ENCODE assay signal across 8 cellular contexts in genomic region chr1:202586018-202586821, GRCh38.
DNase-seq lines count a peak whose midpoint lies in the region; ATAC-seq and TF ChIP-seq lines count a peak whose summit lies in the region.

No MANE protein-coding gene starts in this region.

- H3K27ac Mint-ChIP-seq in activated T-helper 2 cell treated with anti-CD3 and anti-CD28 coated beads, Interferon-gamma antibody, Interleukin-2, Interleukin-4, amounts not matched to agents 10 μg/mL and 5 μg/mL and 100 μg/mL, durations not matched to agents 14 hours and 24 hours and 36 hours: no peak overlapping the region

- no peaks in the 10 kb centered on the region for H3K9me3 Mint-ChIP-seq in activated T-helper 2 cell treated with anti-CD3 and anti-CD28 coated beads, Interferon-gamma antibody, Interleukin-2, Interleukin-4, amounts not matched to agents 10 μg/mL and 5 μg/mL and 100 μg/mL, durations not matched to agents 14 hours and 24 hours and 36 hours

- TF ChIP-seq POLR2A in sigmoid colon (IDR thresholded peaks at IDR 0.05): no peak

- WGBS in sigmoid colon, 2 donors: 69 to 84% methylated on average over 4 of the region's 4 CpGs

- peak overlapping the region; percentile 43 for H3K27ac ChIP-seq in fibroblast of lung (ENCODE audit: insufficient read depth, low read length)
- H3K27ac ChIP-seq in sigmoid colon: peak overlapping the region; percentile 86 to 94 (median 88)

- no peaks in the 10 kb centered on the region for H3K36me3 Mint-ChIP-seq in activated T-helper 2 cell treated with anti-CD3 and anti-CD28 coated beads, Interferon-gamma antibody, Interleukin-2, Interleukin-4, amounts not matched to agents 10 μg/mL and 5 μg/mL and 100 μg/mL, durations not matched to agents 14 hours and 24 hours and 36 hours (ENCODE audit: low read depth)

- intact Hi-C loops in sigmoid colon (cut with DNase I): no loop called here
- intact Hi-C loops in activated T-helper 2 cell treated with anti-CD3 and anti-CD28 coated beads, Interferon-gamma antibody, Interleukin-2, Interleukin-4, amounts not matched to agents 10 μg/mL and 5 μg/mL and 100 μg/mL, durations not matched to agents 14 hours and 24 hours and 36 hours (cut with micrococcal nuclease): no loop called here

- peaks cover 3% of the 10 kb centered on the region for H3K4me1 Mint-ChIP-seq in activated T-helper 2 cell treated with anti-CD3 and anti-CD28 coated beads, Interferon-gamma antibody, Interleukin-2, Interleukin-4, amounts not matched to agents 10 μg/mL and 5 μg/mL and 100 μg/mL, durations not matched to agents 14 hours and 24 hours and 36 hours (ENCODE audit: low read depth)

- no peak for TF ChIP-seq CTCF in fibroblast of lung (conservative IDR thresholded peaks at IDR 0.05 in 1 of 2, IDR thresholded peaks at IDR 0.05 in 1 of 2; ENCODE audit: low read depth in 1 of 2, low read length in 2 of 2)
- TF ChIP-seq CTCF in sigmoid colon (IDR thresholded peaks at IDR 0.05): no peak

- no peak overlapping the region for H2AFZ ChIP-seq in fibroblast of lung (ENCODE audit: low read length)

- TF ChIP-seq EP300 in sigmoid colon (IDR thresholded peaks at IDR 0.05): no peak

- H3K27me3 ChIP-seq in fibroblast of lung (ENCODE audit: control insufficient read depth, insufficient read depth, low read length) (no peaks in the 10 kb centered on the region), sigmoid colon (no peaks in the 10 kb centered on the region)

- peak overlapping the region; percentile 4 for H3K4me2 ChIP-seq in fibroblast of lung (ENCODE audit: extremely low read depth, insufficient read depth, low read length)

- no peak overlapping the region for H3K4me3 ChIP-seq in fibroblast of lung (replicated peaks in 1 of 4; ENCODE audit: control extremely low read depth in 1 of 4, insufficient read depth in 1 of 4, low read depth in 3 of 4, low read length in 4 of 4)
- H3K4me3 ChIP-seq in sigmoid colon: no peak overlapping the region

- H4K20me1 ChIP-seq in fibroblast of lung (ENCODE audit: control insufficient read depth, extremely low read depth, insufficient read depth, low read length): no peaks in the 10 kb centered on the region

- H3K9me3 ChIP-seq in fibroblast of lung (ENCODE audit: control insufficient read depth, insufficient read depth, low read depth, low read length) (no peaks in the 10 kb centered on the region), sigmoid colon (no peaks in the 10 kb centered on the region)

- no peak overlapping the region for H3K9ac ChIP-seq in fibroblast of lung (ENCODE audit: insufficient read depth, low read length)

- no peaks in the 10 kb centered on the region for H3K27me3 Mint-ChIP-seq in activated T-helper 2 cell treated with anti-CD3 and anti-CD28 coated beads, Interferon-gamma antibody, Interleukin-2, Interleukin-4, amounts not matched to agents 10 μg/mL and 5 μg/mL and 100 μg/mL, durations not matched to agents 14 hours and 24 hours and 36 hours (ENCODE audit: low read depth)

- H3K79me2 ChIP-seq in fibroblast of lung (ENCODE audit: control insufficient read depth, insufficient read depth, low read length): no peaks in the 10 kb centered on the region

- H3K36me3 ChIP-seq in fibroblast of lung (ENCODE audit: control insufficient read depth, insufficient read depth, low read length) (no peaks in the 10 kb centered on the region), sigmoid colon (peaks cover 9 to 40% (median 14%) of the 10 kb centered on the region in 4 donors)

- peak; percentile 61 for ATAC-seq in GM19397 (IDR thresholded peaks at IDR 0.05; ENCODE audit: unreplicated experiment)
- ATAC-seq in HG03378 (IDR thresholded peaks at IDR 0.05; ENCODE audit: unreplicated experiment): no peak

- DNase-seq in NOMO-1 treated with DMSO at 0.1 percent for 48 hours (lab: John Stamatoyannopoulos, UW; ENCODE audit: unreplicated experiment) (peak; percentile 65), fibroblast of lung (ENCODE audit: low read depth in 2 of 2) (peak; percentile 52 to 61), sigmoid colon (peak; percentile 80), amniotic stem cell (lab: John Stamatoyannopoulos, UW) (no peak), AG08396 (ENCODE audit: low spot score) (no peak)
- DNase-seq in activated T-helper 2 cell treated with anti-CD3 and anti-CD28 coated beads, Interferon-gamma antibody, Interleukin-2, Interleukin-4, amounts not matched to agents 10 μg/mL and 5 μg/mL and 100 μg/mL, durations not matched to agents 14 hours and 24 hours and 36 hours (ENCODE audit: low spot score): no peak

- no peak overlapping the region for H3K4me3 Mint-ChIP-seq in activated T-helper 2 cell treated with anti-CD3 and anti-CD28 coated beads, Interferon-gamma antibody, Interleukin-2, Interleukin-4, amounts not matched to agents 10 μg/mL and 5 μg/mL and 100 μg/mL, durations not matched to agents 14 hours and 24 hours and 36 hours (ENCODE audit: low read depth)

- H3K4me1 ChIP-seq in fibroblast of lung (ENCODE audit: control insufficient read depth, extremely low read depth, insufficient read depth, low read length) (peaks cover 43% of the 10 kb centered on the region), sigmoid colon (peaks cover 0 to 80% (median 58%) of the 10 kb centered on the region in 4 donors)

Comparison
In these comparisons a context has a peak if more than half of its experiments do, and no peak if none do; other contexts are left out.
1. DNase-seq: peak in NOMO-1 treated with DMSO at 0.1 percent for 48 hours (single experiment), fibroblast of lung (2 of 2) and sigmoid colon (single experiment); none in amniotic stem cell (single experiment), activated T-helper 2 cell treated with anti-CD3 and anti-CD28 coated beads, Interferon-gamma antibody, Interleukin-2, Interleukin-4, amounts not matched to agents 10 μg/mL and 5 μg/mL and 100 μg/mL, durations not matched to agents 14 hours and 24 hours and 36 hours (single experiment) and AG08396 (single experiment).